In genomic region chr1:18376661-18377060, GRCh38 we compare ENCODE assay signal across 35 cellular contexts.
"Had no signal": no experiment of that assay in that cellular context is flagged by ENCODE, and none has a peak within 500 bp of the region (broad histone marks: within the 10 kb centered on the region; RNA-seq: fewer than 3 reads in every experiment).

No MANE protein-coding gene starts in this region.

- H3K27me3 ChIP-seq: MG63 had no signal

- H3K4me3 ChIP-seq: MG63 had no signal

- H3K9me3 ChIP-seq: MG63 had no signal

- H3K27ac ChIP-seq: KMS-11 had no signal

- DNase-seq: Karpas-422, Kasumi-1, MG63, MM.1S, MV-4-11, NCI-H1048, NCI-H1092, NCI-H1092 treated with DMSO at 0.1 percent for 48 hours, NCI-H1105, NCI-H1105 treated with DMSO at 0.1 percent for 48 hours, NCI-H1417, NCI-H1417 treated with DMSO at 0.1 percent for 48 hours, NCI-H1436, NCI-H1436 treated with DMSO at 0.1 percent for 48 hours, NCI-H146, NCI-H1694, NCI-H1694 treated with DMSO at 0.1 percent for 48 hours, NCI-H187, NCI-H187 treated with DMSO at 0.1 percent for 48 hours, NCI-H1930, NCI-H2029, NCI-H2029 treated with DMSO at 0.1 percent for 48 hours, NCI-H2081, NCI-H2081 treated with DMSO at 0.1 percent for 48 hours, NCI-H2107, NCI-H2171, NCI-H2171 treated with DMSO at 0.1 percent for 48 hours, NCI-H2227 treated with DMSO at 0.1 percent for 48 hours, NCI-H226, NCI-H345, NCI-H446, NCI-H446 treated with DMSO at 0.1 percent for 48 hours, NCI-H510A, NCI-H510A treated with DMSO at 0.1 percent for 48 hours had no signal

- H3K4me2 ChIP-seq: KMS-11 had no signal

- H3K36me3 ChIP-seq: MG63 had no signal

- H3K9ac ChIP-seq: KMS-11 had no signal
